ENCODE assay signal across 8 cellular contexts in genomic region chr12:53098354-53098981, GRCh38. TPM values are rescaled to one million over a fixed set of nuclear protein-coding genes. Genes with fewer than 3 reads are reported as not detected.
A peak's percentile ranks its signal among the peaks of the same experiment; 100 is the strongest.
DNase-seq lines count a peak whose midpoint lies in the region; ATAC-seq, FAIRE-seq and TF ChIP-seq lines count a peak whose summit lies in the region.

No MANE protein-coding gene starts in this region.

- peak overlapping the region; percentile 83 for H3K4me3 Mint-ChIP-seq in activated T-helper 17 cell treated with anti-CD3 and anti-CD28 coated beads, Interleukin-2, amount 50 U/mL, for 72 hours

- CTCF ChIA-PET in A549 (lab: Yijun Ruan, JAX): interaction anchor here (0.5 to 38.0 kb wide), 23 partner anchors 8 to 204 kb away, joined by 3 to 1424 read pairs (median 3); partner anchors contain the start of genes CSAD, SPRYD3, TNS2 and ZNF740

- peaks cover 4% of the 10 kb centered on the region for H3K27me3 Mint-ChIP-seq in activated T-helper 17 cell treated with anti-CD3 and anti-CD28 coated beads, Interleukin-2, amount 50 U/mL, for 72 hours

- peaks cover 33% of the 10 kb centered on the region for H3K4me1 Mint-ChIP-seq in activated T-helper 17 cell treated with anti-CD3 and anti-CD28 coated beads, Interleukin-2, amount 50 U/mL, for 72 hours

- no peaks in the 10 kb centered on the region for H3K9me3 ChIP-seq in A549

- peak overlapping the region; percentile 92 to 95 for H3K27ac ChIP-seq in A549

- peak overlapping the region; percentile 54 for H3K4me3 ChIP-seq in A549

- no peak for TF ChIP-seq CTCF in A549 (IDR thresholded peaks at IDR 0.05)

- peak; percentile 46 to 61 for ATAC-seq in A549
- ATAC-seq in activated T-helper 17 cell treated with anti-CD3 and anti-CD28 coated beads, Interleukin-2, amount 50 U/mL, for 72 hours (replicated peaks): peak; percentile 60
- no peak for ATAC-seq in HG03108 (IDR thresholded peaks at IDR 0.05; ENCODE audit: unreplicated experiment)
- ATAC-seq in GM19467 (IDR thresholded peaks at IDR 0.05; ENCODE audit: unreplicated experiment): no peak

- peak; percentile 42 for TF ChIP-seq POLR2A in A549 (IDR thresholded peaks at IDR 0.05; ENCODE audit: low read length)

- intact Hi-C loops in head of caudate nucleus (cut with DNase I) (loop anchor here (5.0 kb wide), 1 partner anchor 41 kb away; no protein-coding TSS in a partner anchor), posterior cingulate gyrus (cut with DNase I) (no loop called here)

- POLR2A ChIA-PET in A549 (lab: Yijun Ruan, JAX): interaction anchor here (0.7 to 3.5 kb wide), 6 partner anchors 19 to 82 kb away, joined by 3 to 46 read pairs (median 10); partner anchors contain the start of genes CSAD, SPRYD3 and ZNF740

- no peaks in the 10 kb centered on the region for H3K9me3 Mint-ChIP-seq in activated T-helper 17 cell treated with anti-CD3 and anti-CD28 coated beads, Interleukin-2, amount 50 U/mL, for 72 hours

- peaks cover 51% of the 10 kb centered on the region for H3K4me1 ChIP-seq in A549

- peak overlapping the region; percentile 95 for H3K4me2 ChIP-seq in A549

- 0 out of 5 replicates have a peak, but pooled peaks of 1 of the 2 experiments have one; percentile 1 for TF ChIP-seq RAD21 in A549 (conservative IDR thresholded peaks at IDR 0.05 in 1 of 2, IDR thresholded peaks at IDR 0.05 in 1 of 2)

- FAIRE-seq in A549 (lab: Jason Lieb, UNC): no peak

- DNase-seq in A549 (ENCODE audit: low read depth in 1 of 2, low spot score in 1 of 2) (peak; percentile 69 to 74), HS-5 (ENCODE audit: low read depth) (peak; percentile 79), head of caudate nucleus (peak; percentile 43 to 93 (median 76)), posterior cingulate gyrus (peak in 8 of 10 donors; percentile 31 to 89 (median 56)), NCI-H82 (lab: John Stamatoyannopoulos, UW) (no peak)

- H3K27ac Mint-ChIP-seq in activated T-helper 17 cell treated with anti-CD3 and anti-CD28 coated beads, Interleukin-2, amount 50 U/mL, for 72 hours: peak overlapping the region; percentile 83

- 2% methylated on average over 13 of the region's 13 CpGs for WGBS in A549 (ENCODE audit: missing lambda C conversion rate)

- TF ChIP-seq EP300 in A549 (IDR thresholded peaks at IDR 0.05): no peak

- no peaks in the 10 kb centered on the region for H3K36me3 Mint-ChIP-seq in activated T-helper 17 cell treated with anti-CD3 and anti-CD28 coated beads, Interleukin-2, amount 50 U/mL, for 72 hours (ENCODE audit: low read depth)

TF ChIP-seq in A549, 52 proteins besides CTCF, POLR2A, EP300 and RAD21:
- no peak for TF ChIP-seq REST (IDR thresholded peaks at IDR 0.05)
- peak; percentile 67 for TF ChIP-seq FOSL2 (IDR thresholded peaks at IDR 0.05)
- TF ChIP-seq FOSL2 (CRISPR knock-in tag; IDR thresholded peaks at IDR 0.05): peak; percentile 43; the same call in 1 of the 2 replicates
- TF ChIP-seq HOXA7 (CRISPR knock-in tag; IDR thresholded peaks at IDR 0.05): no peak
- TF ChIP-seq TP53 (CRISPR knock-in tag; IDR thresholded peaks at IDR 0.05): no peak
- no peak for TF ChIP-seq ZC3H11A (IDR thresholded peaks at IDR 0.05)
- TF ChIP-seq, protein P1, sequence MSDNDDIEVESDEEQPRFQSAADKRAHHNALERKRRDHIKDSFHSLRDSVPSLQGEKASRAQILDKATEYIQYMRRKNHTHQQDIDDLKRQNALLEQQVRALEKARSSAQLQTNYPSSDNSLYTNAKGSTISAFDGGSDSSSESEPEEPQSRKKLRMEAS (IDR thresholded peaks at IDR 0.05): peak; percentile 23
- no peak for TF ChIP-seq MAZ (IDR thresholded peaks at IDR 0.05; ENCODE audit: borderline replicate concordance, low read depth, low read length)
- no peak for TF ChIP-seq NPAS2 (CRISPR knock-in tag; IDR thresholded peaks at IDR 0.05; ENCODE audit: borderline replicate concordance)
- no peak for TF ChIP-seq HES2 (IDR thresholded peaks at IDR 0.05)
- TF ChIP-seq MAFK (IDR thresholded peaks at IDR 0.05; ENCODE audit: partially characterized antibody): peak; percentile 38
- TF ChIP-seq PBX3 (IDR thresholded peaks at IDR 0.05): 0 out of 2 replicates have a peak, but pooled peaks have one; percentile 38
- TF ChIP-seq, protein P2, sequence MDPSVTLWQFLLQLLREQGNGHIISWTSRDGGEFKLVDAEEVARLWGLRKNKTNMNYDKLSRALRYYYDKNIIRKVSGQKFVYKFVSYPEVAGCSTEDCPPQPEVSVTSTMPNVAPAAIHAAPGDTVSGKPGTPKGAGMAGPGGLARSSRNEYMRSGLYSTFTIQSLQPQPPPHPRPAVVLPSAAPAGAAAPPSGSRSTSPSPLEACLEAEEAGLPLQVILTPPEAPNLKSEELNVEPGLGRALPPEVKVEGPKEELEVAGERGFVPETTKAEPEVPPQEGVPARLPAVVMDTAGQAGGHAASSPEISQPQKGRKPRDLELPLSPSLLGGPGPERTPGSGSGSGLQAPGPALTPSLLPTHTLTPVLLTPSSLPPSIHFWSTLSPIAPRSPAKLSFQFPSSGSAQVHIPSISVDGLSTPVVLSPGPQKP (IDR thresholded peaks at IDR 0.05; ENCODE audit: low read depth, low read length): no peak

RNA-seq across cellular contexts. Expression of gene IGFBP6, which starts 1.0 kb away (rescaled TPM):
- 49.1 and 64.5 TPM in 2 replicates for polyA plus RNA-seq in A549 (2011; rRNA removed)
- polyA plus RNA-seq in A549 (2012; cell fraction: cytosol; rRNA removed): 173 and 192 TPM in 2 replicates
- polyA plus RNA-seq in A549 (2012; cell fraction: nucleus; rRNA removed): 121 and 142 TPM in 2 replicates
- 128 to 155 TPM (median 128 TPM) in 3 replicates for polyA plus RNA-seq in A549 (2017; fragmentation: RNase III; extraction: RNeasy Plus Mini Kit Qiagen cat#74134 plus additional on column Dnase treatment)
- 51.3 and 54.2 TPM in 2 replicates for polyA minus RNA-seq in A549 (2011; rRNA and poly(A)+ RNA removed)
- 1 to 10 TPM in 1 of 2 donors, under 1 TPM in 1; 0.45 to 6.0 TPM for total RNA-seq in activated T-helper 17 cell treated with anti-CD3 and anti-CD28 coated beads, Interleukin-2, amount 50 U/mL, for 72 hours

RNA-seq across cellular contexts. Expression of gene SOAT2, which starts 4.8 kb away (rescaled TPM):
- polyA plus RNA-seq in A549 (2011; rRNA removed) (0.12 and 0.14 TPM in 2 replicates), A549 (2017; fragmentation: RNase III; extraction: RNeasy Plus Mini Kit Qiagen cat#74134 plus additional on column Dnase treatment) (0.09 to 0.21 TPM (median 0.16 TPM) in 3 replicates)
- 0.46 and 0.56 TPM in 2 replicates for polyA plus RNA-seq in A549 (2012; cell fraction: cytosol; rRNA removed)
- 1.9 TPM in 2 replicates for polyA plus RNA-seq in A549 (2012; cell fraction: nucleus; rRNA removed)
- 0.12 and 0.19 TPM in 2 replicates for polyA minus RNA-seq in A549 (2011; rRNA and poly(A)+ RNA removed)
- total RNA-seq in activated T-helper 17 cell treated with anti-CD3 and anti-CD28 coated beads, Interleukin-2, amount 50 U/mL, for 72 hours: 1 to 10 TPM in 1 of 2 donors, under 1 TPM in 1; 0.28 to 1.1 TPM

RNA-seq across cellular contexts. Expression of gene SPRYD3, which starts 19.3 kb away (rescaled TPM):
- polyA plus RNA-seq in A549 (2011; rRNA removed) (26.8 and 28.1 TPM in 2 replicates), A549 (2017; fragmentation: RNase III; extraction: RNeasy Plus Mini Kit Qiagen cat#74134 plus additional on column Dnase treatment) (16.1 to 18.6 TPM (median 17.3 TPM) in 3 replicates)
- polyA plus RNA-seq in A549 (2012; cell fraction: cytosol; rRNA removed): 25.8 and 28.2 TPM in 2 replicates
- 28.8 and 33.3 TPM in 2 replicates for polyA plus RNA-seq in A549 (2012; cell fraction: nucleus; rRNA removed)
- 47.8 and 49.6 TPM in 2 replicates for polyA minus RNA-seq in A549 (2011; rRNA and poly(A)+ RNA removed)
- total RNA-seq in activated T-helper 17 cell treated with anti-CD3 and anti-CD28 coated beads, Interleukin-2, amount 50 U/mL, for 72 hours: 10 to 100 TPM; 25.4 to 28.8 TPM

RNA-seq across cellular contexts. Expression of gene TNS2, which starts 48.6 kb away (rescaled TPM):
- polyA plus RNA-seq in A549 (2011; rRNA removed) (11.5 and 12.4 TPM in 2 replicates), A549 (2017; fragmentation: RNase III; extraction: RNeasy Plus Mini Kit Qiagen cat#74134 plus additional on column Dnase treatment) (13.5 to 15.8 TPM (median 15.3 TPM) in 3 replicates)
- 19.4 and 27.2 TPM in 2 replicates for polyA plus RNA-seq in A549 (2012; cell fraction: cytosol; rRNA removed)
- 72.7 and 109 TPM in 2 replicates for polyA plus RNA-seq in A549 (2012; cell fraction: nucleus; rRNA removed)
- polyA minus RNA-seq in A549 (2011; rRNA and poly(A)+ RNA removed): 36.0 and 44.8 TPM in 2 replicates
- total RNA-seq in activated T-helper 17 cell treated with anti-CD3 and anti-CD28 coated beads, Interleukin-2, amount 50 U/mL, for 72 hours: 1 to 10 TPM in 1 of 2 donors, under 1 TPM in 1; 0.69 to 4.6 TPM

Comparison
In these comparisons a context has a peak if more than half of its experiments do, and no peak if none do; other contexts are left out.
1. ATAC-seq: peak in A549 (2 of 2) and activated T-helper 17 cell treated with anti-CD3 and anti-CD28 coated beads, Interleukin-2, amount 50 U/mL, for 72 hours (single experiment); none in HG03108 (single experiment) and GM19467 (single experiment).